1 cellular context compared by ENCODE assay signal in genomic region chr15:67838789-67839332, GRCh38.
TF ChIP-seq lines count a peak whose summit lies in the region.

No MANE protein-coding gene starts in this region.

TF ChIP-seq in HepG2, 621 proteins besides CTCF, POLR2A, EP300 and RAD21 (continued from another document):
- TF ChIP-seq, protein P1, sequence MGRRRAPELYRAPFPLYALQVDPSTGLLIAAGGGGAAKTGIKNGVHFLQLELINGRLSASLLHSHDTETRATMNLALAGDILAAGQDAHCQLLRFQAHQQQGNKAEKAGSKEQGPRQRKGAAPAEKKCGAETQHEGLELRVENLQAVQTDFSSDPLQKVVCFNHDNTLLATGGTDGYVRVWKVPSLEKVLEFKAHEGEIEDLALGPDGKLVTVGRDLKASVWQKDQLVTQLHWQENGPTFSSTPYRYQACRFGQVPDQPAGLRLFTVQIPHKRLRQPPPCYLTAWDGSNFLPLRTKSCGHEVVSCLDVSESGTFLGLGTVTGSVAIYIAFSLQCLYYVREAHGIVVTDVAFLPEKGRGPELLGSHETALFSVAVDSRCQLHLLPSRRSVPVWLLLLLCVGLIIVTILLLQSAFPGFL (CRISPR knock-in tag; IDR thresholded peaks at IDR 0.05): no peak
- TF ChIP-seq ZNF235 (CRISPR knock-in tag; IDR thresholded peaks at IDR 0.05; ENCODE audit: borderline replicate concordance): no peak
- no peak for TF ChIP-seq ZZZ3 (CRISPR knock-in tag; IDR thresholded peaks at IDR 0.05; ENCODE audit: borderline replicate concordance)
- peak; percentile 52; the same call in 1 of the 2 replicates for TF ChIP-seq TBX2 (CRISPR knock-in tag; IDR thresholded peaks at IDR 0.05; ENCODE audit: borderline replicate concordance)
- TF ChIP-seq ZFP82 (CRISPR knock-in tag; IDR thresholded peaks at IDR 0.05; ENCODE audit: borderline replicate concordance): 0 out of 2 replicates have a peak, but pooled peaks have one; percentile 50
